Comparison of ENCODE assay signal across 15 cellular contexts in genomic region chr11:128179049-128179448, GRCh38.
DNase-seq lines count a peak whose midpoint lies in the region; ATAC-seq and TF ChIP-seq lines count a peak whose summit lies in the region.
"Had no signal": no experiment of that assay in that cellular context is flagged by ENCODE, and none has a peak within 500 bp of the region (broad histone marks: within the 10 kb centered on the region; RNA-seq: fewer than 3 reads in every experiment).

No MANE protein-coding gene starts in this region.

- 56 to 75% methylated on average over 2 of the region's 2 CpGs for WGBS in body of pancreas, 2 donors
- 60 to 72% methylated on average over 2 of the region's 2 CpGs for WGBS in transverse colon (ENCODE audit: low coverage in 1 of 2), 2 donors

- no peak for TF ChIP-seq POLR2A in body of pancreas (IDR thresholded peaks at IDR 0.05)
- no peak for TF ChIP-seq POLR2A in transverse colon (IDR thresholded peaks at IDR 0.05)

- ATAC-seq in body of pancreas (no peak), GM21528 (IDR thresholded peaks at IDR 0.05; ENCODE audit: low FRiP score, unreplicated experiment) (no peak)
- ATAC-seq: activated CD8-positive, alpha-beta T cell treated with anti-CD3 and anti-CD28 coated beads for 36 hours had no signal

- H3K36me3 ChIP-seq in body of pancreas (replicated peaks in 1 of 2; ENCODE audit: insufficient read depth in 1 of 2, low read depth in 2 of 2) (no peaks in the 10 kb centered on the region), transverse colon (no peaks in the 10 kb centered on the region)
- H3K36me3 ChIP-seq: tibial nerve had no signal

- H3K27ac ChIP-seq in dorsolateral prefrontal cortex: no peak overlapping the region
- H3K27ac ChIP-seq in body of pancreas: no peak overlapping the region
- H3K27ac ChIP-seq in transverse colon: no peak overlapping the region
- H3K27ac ChIP-seq: C4-2B, tibial nerve had no signal

- H3K27me3 ChIP-seq in dorsolateral prefrontal cortex: peaks cover 0 to 49% (median 0%) of the 10 kb centered on the region in 45 donors
- H3K27me3 ChIP-seq in body of pancreas: no peaks in the 10 kb centered on the region
- no peaks in the 10 kb centered on the region for H3K27me3 ChIP-seq in transverse colon
- H3K27me3 ChIP-seq: tibial nerve had no signal

- TF ChIP-seq CTCF in fibroblast of mammary gland (conservative IDR thresholded peaks at IDR 0.05; ENCODE audit: control insufficient read depth, insufficient read depth, low read depth, low read length): no peak
- TF ChIP-seq CTCF in dorsolateral prefrontal cortex (IDR thresholded peaks at IDR 0.05 in 54 of 56, conservative IDR thresholded peaks at IDR 0.05 in 2 of 56; ENCODE audit: low read depth in 1 of 56, partially characterized antibody in 56 of 56): no peak
- TF ChIP-seq CTCF in body of pancreas (IDR thresholded peaks at IDR 0.05): no peak
- no peak for TF ChIP-seq CTCF in transverse colon (IDR thresholded peaks at IDR 0.05)

- no peak for TF ChIP-seq EP300 in transverse colon (IDR thresholded peaks at IDR 0.05; ENCODE audit: low read depth)

- H3K9me3 ChIP-seq in body of pancreas: no peaks in the 10 kb centered on the region
- H3K9me3 ChIP-seq in transverse colon: no peaks in the 10 kb centered on the region
- H3K9me3 ChIP-seq: tibial nerve had no signal

- peak; percentile 37 for DNase-seq in DMS 273 treated with DMSO at 0.1 percent for 48 hours (lab: John Stamatoyannopoulos, UW)
- peak; percentile 47 for DNase-seq in NCI-H1105 (lab: John Stamatoyannopoulos, UW)
- peak; percentile 78 for DNase-seq in NCI-H748 treated with DMSO at 0.1 percent for 48 hours (lab: John Stamatoyannopoulos, UW)
- DNase-seq in fibroblast of mammary gland (ENCODE audit: low read depth): peak; percentile 51
- no peak for DNase-seq in dorsolateral prefrontal cortex
- no peak for DNase-seq in body of pancreas
- DNase-seq in transverse colon: no peak
- DNase-seq: activated CD8-positive, alpha-beta T cell treated with anti-CD3 and anti-CD28 coated beads for 36 hours; central memory CD4-positive, alpha-beta T cell; posterior cingulate gyrus; small intestine; SW 1271 had no signal

- in situ Hi-C loops in transverse colon (cut with MboI; ENCODE audit: low pct_ligation_motif_present in 1 of 4, low pct_unique_long_range_greater_than_20kb in 1 of 4, low sequenced_read_pairs in 3 of 4): loop anchor here (5.0 to 10.0 kb wide), 4 partner anchors 106 to 656 kb away; no protein-coding TSS in a partner anchor

- H3K4me1 ChIP-seq in body of pancreas: no peaks in the 10 kb centered on the region
- no peaks in the 10 kb centered on the region for H3K4me1 ChIP-seq in transverse colon
- H3K4me1 ChIP-seq: tibial nerve had no signal

- no peak overlapping the region for H3K4me3 ChIP-seq in fibroblast of mammary gland (ENCODE audit: control insufficient read depth, low read depth, low read length)
- H3K4me3 ChIP-seq in dorsolateral prefrontal cortex: no peak overlapping the region
- H3K4me3 ChIP-seq in body of pancreas: no peak overlapping the region
- no peak overlapping the region for H3K4me3 ChIP-seq in transverse colon
- H3K4me3 ChIP-seq: tibial nerve had no signal

- intact Hi-C loops in dorsolateral prefrontal cortex (cut with DNase I) (loop anchor here (10.0 kb wide), 2 partner anchors 376 to 456 kb away; no protein-coding TSS in a partner anchor), body of pancreas (cut with DNase I) (loop anchor here (10.0 kb wide), 2 partner anchors 456 to 646 kb away; no protein-coding TSS in a partner anchor), transverse colon (cut with DNase I; ENCODE audit: low total_unique reads) (loop anchor here (10.0 kb wide), 1 partner anchor 456 kb away; no protein-coding TSS in a partner anchor)

Comparison
In these comparisons a context has a peak if more than half of its experiments do, and no peak if none do; other contexts are left out.
1. DNase-seq: peak in DMS 273 treated with DMSO at 0.1 percent for 48 hours (single experiment), NCI-H1105 (single experiment), NCI-H748 treated with DMSO at 0.1 percent for 48 hours (single experiment) and fibroblast of mammary gland (single experiment); none in dorsolateral prefrontal cortex (0 of 10), body of pancreas (0 of 4) and transverse colon (single experiment).